8 cellular contexts compared by ENCODE assay signal in the genomic region with DNA sequence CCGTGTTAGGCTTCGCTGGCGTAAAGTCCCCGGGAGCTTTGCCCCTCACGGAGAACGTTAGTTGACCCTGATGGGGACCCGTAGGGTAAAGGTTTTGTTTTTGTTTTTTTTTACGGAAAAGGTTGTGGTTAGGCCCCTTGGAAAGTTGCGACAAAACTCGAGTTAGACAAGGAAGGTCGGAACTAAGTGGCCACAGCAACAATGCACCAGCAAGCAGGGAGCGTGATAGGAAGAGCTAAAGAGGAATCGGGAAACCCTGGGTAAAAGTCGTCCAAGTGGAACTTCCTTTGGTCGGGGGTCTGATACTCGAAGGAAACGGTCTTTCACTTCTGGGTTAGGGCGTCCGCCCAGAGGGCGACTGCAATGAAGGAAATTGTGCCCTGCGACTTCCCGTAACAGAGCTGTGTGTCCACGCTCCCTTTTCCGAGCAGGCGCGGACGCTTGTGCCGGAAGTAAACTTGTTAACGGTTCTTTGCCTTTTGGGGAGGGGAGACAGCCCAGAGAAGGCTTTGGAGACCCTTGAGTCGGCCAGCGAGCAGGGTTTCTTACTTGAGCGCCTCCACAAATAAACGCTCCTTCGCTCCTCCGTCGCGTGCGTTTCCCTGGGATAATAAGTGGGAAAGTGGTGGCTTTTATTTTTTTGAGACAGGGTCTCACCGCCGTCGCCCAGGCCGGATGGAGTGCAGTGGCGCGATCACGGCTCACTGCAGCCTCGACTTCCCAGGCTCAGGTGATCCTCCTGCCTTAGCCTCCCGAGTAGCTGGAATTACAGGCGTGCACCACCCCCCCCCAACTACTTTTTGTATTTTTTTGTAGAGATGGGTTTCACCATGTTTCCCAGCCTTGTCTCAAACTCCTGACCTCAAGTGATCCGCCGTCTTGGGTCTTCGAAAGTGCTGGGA. TPM values are rescaled to one million over a fixed set of nuclear protein-coding genes. Genes with fewer than 3 reads are reported as not detected.
DNase-seq lines count a peak whose midpoint lies in the region; ATAC-seq and TF ChIP-seq lines count a peak whose summit lies in the region.

No MANE protein-coding gene starts in this region.

- H3K4me1 Mint-ChIP-seq in activated naive CD8-positive, alpha-beta T cell (ENCODE audit: low read depth) = peaks cover 70% of the 10 kb centered on the region

- no peak for TF ChIP-seq POLR2A in ovary (IDR thresholded peaks at IDR 0.05)
- TF ChIP-seq POLR2A in thyroid gland (IDR thresholded peaks at IDR 0.05) = no peak

- H3K4me1 ChIP-seq in ovary (ENCODE audit: insufficient read depth) (peaks cover 9% of the 10 kb centered on the region), thyroid gland (peaks cover 37 to 41% of the 10 kb centered on the region in 2 donors)

- peak overlapping the region; percentile 100 for H3K27ac Mint-ChIP-seq in activated naive CD8-positive, alpha-beta T cell

- H3K27ac ChIP-seq in ovary = peak overlapping the region; percentile 86 to 90
- H3K27ac ChIP-seq in thyroid gland = peak overlapping the region; percentile 94 to 97 (median 96)

- TF ChIP-seq EP300 in ovary (IDR thresholded peaks at IDR 0.05) = peak; percentile 23

- H3K36me3 ChIP-seq in ovary (no peaks in the 10 kb centered on the region), thyroid gland (no peaks in the 10 kb centered on the region)

- POLR2A ChIA-PET in GM10248 (lab: Yijun Ruan, JAX) = interaction anchor here (0.6 to 1.7 kb wide), 7 partner anchors 9 to 119 kb away, joined by 3 to 17 read pairs (median 4); a partner anchor contains a TSS

- H3K27me3 Mint-ChIP-seq in activated naive CD8-positive, alpha-beta T cell = no peaks in the 10 kb centered on the region

- TF ChIP-seq CTCF in GM10248 (IDR thresholded peaks at IDR 0.05; ENCODE audit: control extremely low read depth, extremely low read depth, low read depth, missing control alignments) = no peak
- TF ChIP-seq CTCF in ovary (IDR thresholded peaks at IDR 0.05) = peak in 1 of 3 donors; percentile 16
- TF ChIP-seq CTCF in thyroid gland (IDR thresholded peaks at IDR 0.05) = no peak

- 0 to 1% (median 0%) methylated on average over 51 of the region's 51 CpGs for WGBS in ovary, 3 donors
- 0 to 1% methylated on average over 45 to 47 of the region's 51 CpGs for whole genome bisulfite sequencing in thyroid gland, 2 donors

- peak; percentile 51 for ATAC-seq in HG02623 (IDR thresholded peaks at IDR 0.05; ENCODE audit: unreplicated experiment)
- peak; percentile 70 for ATAC-seq in SK-N-SH treated with all-trans-retinoic acid at 6 μM for 48 hours
- peak; percentile 81 for ATAC-seq in Right ventricle myocardium inferior

- H3K9me3 Mint-ChIP-seq in activated naive CD8-positive, alpha-beta T cell (ENCODE audit: low read depth) = no peaks in the 10 kb centered on the region

- H3K9me3 ChIP-seq in ovary (no peaks in the 10 kb centered on the region), thyroid gland (no peaks in the 10 kb centered on the region)

- H3K27me3 ChIP-seq in ovary = no peaks in the 10 kb centered on the region
- H3K27me3 ChIP-seq in thyroid gland = no peaks in the 10 kb centered on the region

- H3K4me3 ChIP-seq in ovary (peak overlapping the region; percentile 92), thyroid gland (replicated peaks in 1 of 3) (peak overlapping the region; percentile 68 to 87 (median 76))

- CTCF ChIA-PET in GM10248 (lab: Yijun Ruan, JAX) = interaction anchor here (0.8 to 2.7 kb wide), 5 partner anchors 10 to 121 kb away, joined by 3 to 11 read pairs (median 3); no protein-coding TSS in a partner anchor

- peak overlapping the region; percentile 98 for H3K4me3 Mint-ChIP-seq in activated naive CD8-positive, alpha-beta T cell

- DNase-seq in GM10248 (ENCODE audit: extremely low spot score) = peak; percentile 86
- peak; percentile 88 for DNase-seq in NCI-H1092 treated with DMSO at 0.1 percent for 48 hours (lab: John Stamatoyannopoulos, UW)
- DNase-seq in Right ventricle myocardium inferior (ENCODE audit: missing footprints) = peak; percentile 95
- DNase-seq in ovary = peak; percentile 87 to 91 (median 90)
- DNase-seq in thyroid gland = peak; percentile 89 to 90

- peaks cover 2% of the 10 kb centered on the region for H3K36me3 Mint-ChIP-seq in activated naive CD8-positive, alpha-beta T cell

- intact Hi-C loops in Right ventricle myocardium inferior (cut with DNase I) = loop anchor here (1.0 to 5.0 kb wide), 3 partner anchors 54 to 119 kb away; a partner anchor contains a TSS
- intact Hi-C loops in ovary (cut with DNase I) = loop anchor here (2.0 to 10.0 kb wide), 5 partner anchors 85 to 125 kb away; a partner anchor contains a TSS
- intact Hi-C loops in thyroid gland (cut with DNase I) = loop anchor here (5.0 to 10.0 kb wide), 2 partner anchors 92 to 125 kb away; no protein-coding TSS in a partner anchor

TF ChIP-seq in SK-N-SH treated with all-trans-retinoic acid at 6 μM for 48 hours, 23 proteins besides CTCF, POLR2A, EP300 and RAD21:
- TF ChIP-seq ZNF70 (CRISPR knock-in tag; IDR thresholded peaks at IDR 0.05) (peak; percentile 83), ZFP30 (CRISPR knock-in tag; IDR thresholded peaks at IDR 0.05) (no peak), RARB (CRISPR knock-in tag; IDR thresholded peaks at IDR 0.05) (no peak)
- TF ChIP-seq, protein P1, sequence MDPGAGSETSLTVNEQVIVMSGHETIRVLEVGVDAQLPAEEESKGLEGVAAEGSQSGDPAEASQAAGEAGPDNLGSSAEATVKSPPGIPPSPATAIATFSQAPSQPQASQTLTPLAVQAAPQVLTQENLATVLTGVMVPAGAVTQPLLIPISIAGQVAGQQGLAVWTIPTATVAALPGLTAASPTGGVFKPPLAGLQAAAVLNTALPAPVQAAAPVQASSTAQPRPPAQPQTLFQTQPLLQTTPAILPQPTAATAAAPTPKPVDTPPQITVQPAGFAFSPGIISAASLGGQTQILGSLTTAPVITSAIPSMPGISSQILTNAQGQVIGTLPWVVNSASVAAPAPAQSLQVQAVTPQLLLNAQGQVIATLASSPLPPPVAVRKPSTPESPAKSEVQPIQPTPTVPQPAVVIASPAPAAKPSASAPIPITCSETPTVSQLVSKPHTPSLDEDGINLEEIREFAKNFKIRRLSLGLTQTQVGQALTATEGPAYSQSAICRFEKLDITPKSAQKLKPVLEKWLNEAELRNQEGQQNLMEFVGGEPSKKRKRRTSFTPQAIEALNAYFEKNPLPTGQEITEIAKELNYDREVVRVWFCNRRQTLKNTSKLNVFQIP (CRISPR knock-in tag; IDR thresholded peaks at IDR 0.05; ENCODE audit: borderline replicate concordance, low read depth) = 0 out of 2 replicates have a peak, but pooled peaks have one; percentile 63
- TF ChIP-seq, protein P2, sequence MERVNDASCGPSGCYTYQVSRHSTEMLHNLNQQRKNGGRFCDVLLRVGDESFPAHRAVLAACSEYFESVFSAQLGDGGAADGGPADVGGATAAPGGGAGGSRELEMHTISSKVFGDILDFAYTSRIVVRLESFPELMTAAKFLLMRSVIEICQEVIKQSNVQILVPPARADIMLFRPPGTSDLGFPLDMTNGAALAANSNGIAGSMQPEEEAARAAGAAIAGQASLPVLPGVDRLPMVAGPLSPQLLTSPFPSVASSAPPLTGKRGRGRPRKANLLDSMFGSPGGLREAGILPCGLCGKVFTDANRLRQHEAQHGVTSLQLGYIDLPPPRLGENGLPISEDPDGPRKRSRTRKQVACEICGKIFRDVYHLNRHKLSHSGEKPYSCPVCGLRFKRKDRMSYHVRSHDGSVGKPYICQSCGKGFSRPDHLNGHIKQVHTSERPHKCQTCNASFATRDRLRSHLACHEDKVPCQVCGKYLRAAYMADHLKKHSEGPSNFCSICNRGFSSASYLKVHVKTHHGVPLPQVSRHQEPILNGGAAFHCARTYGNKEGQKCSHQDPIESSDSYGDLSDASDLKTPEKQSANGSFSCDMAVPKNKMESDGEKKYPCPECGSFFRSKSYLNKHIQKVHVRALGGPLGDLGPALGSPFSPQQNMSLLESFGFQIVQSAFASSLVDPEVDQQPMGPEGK (CRISPR knock-in tag; IDR thresholded peaks at IDR 0.05; ENCODE audit: borderline replicate concordance) = peak; percentile 37; the same call in 1 of the 2 replicates

RNA-seq across cellular contexts. Expression of a gene that starts 0.6 kb away (rescaled TPM):
- total RNA-seq in Right ventricle myocardium inferior (66.3 TPM), ovary (10 to 100 TPM; 39.1 to 58.7 (median 53.3) TPM), thyroid gland (100 to 1,000 TPM in 2 of 4 donors, 10 to 100 TPM in 2; 69.3 to 110 (median 98.3) TPM)
- polyA plus RNA-seq in ovary = 10 to 100 TPM; 15.8 to 26.8 TPM

Comparison
In these comparisons a context has a peak if more than half of its experiments do, and no peak if none do; other contexts are left out.
1. Peak in every context shown above with its lines: DNase-seq, ATAC-seq, H3K4me3 ChIP-seq and H3K27ac ChIP-seq.